17 cellular contexts compared by ENCODE assay signal in genomic region chr6:170512249-170512648, GRCh38.
"Had no signal": no experiment of that assay in that cellular context is flagged by ENCODE, and none has a peak within 500 bp of the region (broad histone marks: within the 10 kb centered on the region; RNA-seq: fewer than 3 reads in every experiment).

No MANE protein-coding gene starts in this region.

- H3K27me3 ChIP-seq: gastrocnemius medialis, right lobe of liver, thyroid gland, uterus had no signal

- H3K9ac ChIP-seq: parathyroid adenoma had no signal

- DNase-seq: gastrocnemius medialis; heart right ventricle; hypothalamus; kidney glomerular epithelial cell; naive thymus-derived CD4-positive, alpha-beta T cell; nephron progenitor cell; right lobe of liver; stimulated activated CD4-positive, alpha-beta T cell treated with anti-CD3 and anti-CD28 coated beads, Interleukin-4, amount 100 ng/mL, for 1 hour; stimulated activated CD8-positive, alpha-beta memory T cell treated with anti-CD3 and anti-CD28 coated beads, Interleukin-4, amount 100 ng/mL, for 48 hours; stimulated activated naive CD8-positive, alpha-beta T cell treated with anti-CD3 and anti-CD28 coated beads, Interleukin-15, Interleukin-2, amounts not matched to agents 100 U/mL and 50 U/mL, for 24 hours; thyroid gland; uterus had no signal

- H3K79me2 ChIP-seq: parathyroid adenoma had no signal

- H3K4me3 ChIP-seq: gastrocnemius medialis, heart right ventricle, prostate gland, right lobe of liver, suprapubic skin, thyroid gland, uterus had no signal

- ATAC-seq: gastrocnemius medialis; heart right ventricle; naive thymus-derived CD4-positive, alpha-beta T cell; right lobe of liver; stimulated activated effector memory CD8-positive, alpha-beta T cell treated with anti-CD3 and anti-CD28 coated beads, Interleukin-12 subunit alpha, Interleukin-12 subunit beta, amount 100 ng/mL, for 72 hours; stimulated activated naive CD8-positive, alpha-beta T cell treated with anti-CD3 and anti-CD28 coated beads, Interleukin-15, Interleukin-2, amounts not matched to agents 100 U/mL and 50 U/mL, for 24 hours had no signal

- H3K36me3 ChIP-seq: gastrocnemius medialis, heart right ventricle, prostate gland, right lobe of liver, suprapubic skin, thyroid gland, uterus had no signal

- H3K4me1 ChIP-seq: heart right ventricle, parathyroid adenoma, prostate gland, suprapubic skin, thyroid gland, uterus had no signal

- H3K9me3 ChIP-seq: gastrocnemius medialis, prostate gland, right lobe of liver, suprapubic skin, thyroid gland, uterus had no signal

- H2AFZ ChIP-seq: parathyroid adenoma had no signal

- H3K27ac ChIP-seq: gastrocnemius medialis, heart right ventricle, parathyroid adenoma, prostate gland, right lobe of liver, suprapubic skin, thyroid gland, uterus had no signal

- FAIRE-seq: islet of Langerhans had no signal
